In the genomic region with DNA sequence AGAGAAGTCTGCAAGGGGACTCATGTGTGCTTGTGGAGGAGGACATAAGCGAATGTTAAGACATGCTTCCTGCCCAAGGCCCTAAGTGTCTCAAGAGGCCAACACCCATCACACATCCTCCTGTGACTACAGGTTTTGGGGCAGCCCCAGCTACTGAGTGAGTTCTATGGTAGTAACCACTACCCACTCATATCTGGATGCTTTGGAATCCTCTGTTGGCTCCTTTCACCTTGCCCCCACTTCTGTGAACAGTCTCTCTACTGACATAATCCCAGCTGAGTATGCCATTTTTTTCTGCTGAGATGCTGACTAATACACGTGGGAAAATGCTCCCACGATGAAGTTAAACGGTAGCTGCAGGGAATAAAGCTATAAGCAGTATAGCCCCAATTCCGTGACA, we compare ENCODE assay signal across 8 cellular contexts.
DNase-seq lines count a peak whose midpoint lies in the region; ATAC-seq and TF ChIP-seq lines count a peak whose summit lies in the region.
"Had no signal": no experiment of that assay in that cellular context is flagged by ENCODE, and none has a peak within 500 bp of the region (broad histone marks: within the 10 kb centered on the region; RNA-seq: fewer than 3 reads in every experiment).

No MANE protein-coding gene starts in this region.

- no peak for ATAC-seq in gastrocnemius medialis
- ATAC-seq in T-helper 17 cell, result no peak
- ATAC-seq in HG02938 (IDR thresholded peaks at IDR 0.05; ENCODE audit: unreplicated experiment), result no peak
- no peak for ATAC-seq in GM21515 (IDR thresholded peaks at IDR 0.05; ENCODE audit: unreplicated experiment)

- TF ChIP-seq POLR2A in NB4 (IDR thresholded peaks at IDR 0.05; ENCODE audit: extremely low read depth, insufficient read length) (no peak), gastrocnemius medialis (IDR thresholded peaks at IDR 0.05) (no peak)

- TF ChIP-seq CTCF in NB4 (IDR thresholded peaks at IDR 0.05; ENCODE audit: low read depth, low read length), result no peak
- no peak for TF ChIP-seq CTCF in endothelial cell (IDR thresholded peaks at IDR 0.05; ENCODE audit: unreplicated experiment)
- TF ChIP-seq CTCF in gastrocnemius medialis (IDR thresholded peaks at IDR 0.05 in 4 of 5, conservative IDR thresholded peaks at IDR 0.05 in 1 of 5), result no peak

- H3K4me1 Mint-ChIP-seq in endothelial cell (ENCODE audit: unreplicated experiment) (peaks cover 40% of the 10 kb centered on the region), T-helper 17 cell (peaks cover 2% of the 10 kb centered on the region)

- intact Hi-C loops in gastrocnemius medialis (cut with DNase I; ENCODE audit: low total_unique reads), result loop anchor here (5.0 kb wide), 1 partner anchor 41 kb away; no protein-coding TSS in a partner anchor

- no peaks in the 10 kb centered on the region for H3K27me3 Mint-ChIP-seq in endothelial cell (ENCODE audit: unreplicated experiment)
- H3K27me3 Mint-ChIP-seq in T-helper 17 cell, result no peaks in the 10 kb centered on the region

- peak; percentile 43 for DNase-seq in GM03348 (ENCODE audit: low spot score)
- peak; percentile 27 for DNase-seq in NB4 (ENCODE audit: low read depth)
- DNase-seq in endothelial cell (ENCODE audit: low spot score), result no peak
- no peak for DNase-seq in gastrocnemius medialis
- DNase-seq in T-helper 17 cell, result no peak
- DNase-seq: NCI-H82 had no signal

- H3K4me1 ChIP-seq in gastrocnemius medialis, result peaks cover 14 to 22% of the 10 kb centered on the region in 2 donors

- peaks cover 0 to 11% of the 10 kb centered on the region in 2 donors for H3K36me3 ChIP-seq in gastrocnemius medialis

- H3K27me3 ChIP-seq in gastrocnemius medialis, result no peaks in the 10 kb centered on the region

- H3K9me3 ChIP-seq in gastrocnemius medialis, result no peaks in the 10 kb centered on the region
- H3K9me3 ChIP-seq in T-helper 17 cell (ENCODE audit: control insufficient read depth, low read length, poor library complexity, severe bottlenecking), result no peaks in the 10 kb centered on the region

- H3K27ac Mint-ChIP-seq in endothelial cell (ENCODE audit: unreplicated experiment), result peak overlapping the region; percentile 89
- no peak overlapping the region for H3K27ac Mint-ChIP-seq in T-helper 17 cell

- in situ Hi-C loops in gastrocnemius medialis (cut with MboI; ENCODE audit: low sequenced_read_pairs in 4 of 4), result no loop called here

- H3K9me3 Mint-ChIP-seq in endothelial cell (ENCODE audit: unreplicated experiment), result no peaks in the 10 kb centered on the region

- H3K4me3 ChIP-seq in NB4 (ENCODE audit: low read depth, low read length) (no peak overlapping the region), gastrocnemius medialis (no peak overlapping the region)

- peak overlapping the region; percentile 80 to 85 (median 84) for H3K27ac ChIP-seq in gastrocnemius medialis

- H3K4me3 Mint-ChIP-seq in endothelial cell (ENCODE audit: unreplicated experiment), result peak overlapping the region; percentile 79
- H3K4me3 Mint-ChIP-seq in T-helper 17 cell, result no peak overlapping the region

- H3K36me3 Mint-ChIP-seq in endothelial cell (ENCODE audit: low read depth, unreplicated experiment) (peaks cover 11% of the 10 kb centered on the region), T-helper 17 cell (ENCODE audit: low read depth) (peaks cover 5% of the 10 kb centered on the region)

Comparison
In these comparisons a context has a peak if more than half of its experiments do, and no peak if none do; other contexts are left out.
1. DNase-seq: peak in GM03348 (single experiment) and NB4 (single experiment); none in endothelial cell (single experiment), gastrocnemius medialis (0 of 2) and T-helper 17 cell (0 of 3).